Comparison of ENCODE assay signal across 1 cellular context in genomic region chr17:44556114-44556853, GRCh38.
TF ChIP-seq lines count a peak whose summit lies in the region.

No MANE protein-coding gene starts in this region.

TF ChIP-seq in HCT116, 20 proteins besides CTCF, POLR2A, EP300 and RAD21:
- no peak for TF ChIP-seq SRF (IDR thresholded peaks at IDR 0.05; ENCODE audit: low read depth)
- TF ChIP-seq, protein P1, sequence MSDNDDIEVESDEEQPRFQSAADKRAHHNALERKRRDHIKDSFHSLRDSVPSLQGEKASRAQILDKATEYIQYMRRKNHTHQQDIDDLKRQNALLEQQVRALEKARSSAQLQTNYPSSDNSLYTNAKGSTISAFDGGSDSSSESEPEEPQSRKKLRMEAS (IDR thresholded peaks at IDR 0.05) = peak; percentile 96
